1 cellular context compared by ENCODE assay signal in the genomic region with DNA sequence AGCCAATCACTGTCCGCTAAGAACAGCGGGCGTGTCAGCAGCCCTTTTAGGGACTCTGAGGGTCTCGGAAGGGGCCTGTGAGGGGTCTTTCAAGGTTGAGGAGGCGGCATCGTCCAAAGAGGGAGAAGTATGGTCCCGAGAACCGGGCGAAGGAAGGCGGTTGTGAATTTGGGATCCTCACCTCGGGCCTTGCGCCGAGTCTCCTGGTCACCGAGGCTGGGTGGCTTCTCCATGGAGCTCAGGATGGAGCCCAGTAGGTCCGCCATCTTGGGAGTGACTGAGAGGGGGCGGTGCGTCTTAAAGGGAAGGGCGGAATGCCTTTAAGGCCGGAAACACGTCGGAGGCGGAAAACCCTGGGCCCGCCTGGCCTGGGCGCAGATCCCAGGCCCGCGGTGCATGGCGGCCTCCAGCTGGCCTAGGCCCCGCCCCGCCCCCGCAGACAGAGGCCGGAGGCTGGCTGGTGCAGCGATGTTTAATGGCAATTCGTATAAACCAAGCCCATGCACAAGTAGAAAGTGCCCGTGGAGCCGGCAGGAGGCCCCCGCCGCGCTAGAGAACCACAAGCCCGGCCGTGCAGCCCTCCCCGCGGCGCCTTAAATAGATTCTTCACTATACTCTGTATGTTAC.
A peak's percentile ranks its signal among the peaks of the same experiment; 100 is the strongest.
TF ChIP-seq lines count a peak whose summit lies in the region.

Gene SPAG7, minus strand, starts transcription at position 279 of the 627 bp plus-strand sequence. Its CDS starts 13 bp downstream, at position 266.

TF ChIP-seq in K562, 482 proteins besides CTCF, POLR2A, EP300 and RAD21 (continued from another document and continues in another):
- no peak for TF ChIP-seq BHLHE40 (IDR thresholded peaks at IDR 0.05; ENCODE audit: low read length)
- TF ChIP-seq, protein P1, sequence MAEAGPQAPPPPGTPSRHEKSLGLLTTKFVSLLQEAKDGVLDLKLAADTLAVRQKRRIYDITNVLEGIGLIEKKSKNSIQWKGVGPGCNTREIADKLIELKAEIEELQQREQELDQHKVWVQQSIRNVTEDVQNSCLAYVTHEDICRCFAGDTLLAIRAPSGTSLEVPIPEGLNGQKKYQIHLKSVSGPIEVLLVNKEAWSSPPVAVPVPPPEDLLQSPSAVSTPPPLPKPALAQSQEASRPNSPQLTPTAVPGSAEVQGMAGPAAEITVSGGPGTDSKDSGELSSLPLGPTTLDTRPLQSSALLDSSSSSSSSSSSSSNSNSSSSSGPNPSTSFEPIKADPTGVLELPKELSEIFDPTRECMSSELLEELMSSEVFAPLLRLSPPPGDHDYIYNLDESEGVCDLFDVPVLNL (CRISPR knock-in tag; IDR thresholded peaks at IDR 0.05; ENCODE audit: low read depth): no peak
- TF ChIP-seq HDAC2 (IDR thresholded peaks at IDR 0.05): no peak
- 0 out of 2 replicates have a peak, but pooled peaks have one; percentile 22 for TF ChIP-seq AFF4 (CRISPR knock-in tag; IDR thresholded peaks at IDR 0.05)
- no peak for TF ChIP-seq FOXA1 (IDR thresholded peaks at IDR 0.05; ENCODE audit: borderline replicate concordance)
- no peak for TF ChIP-seq ZBTB34 (CRISPR knock-in tag; IDR thresholded peaks at IDR 0.05)
- no peak for TF ChIP-seq STAT5A (IDR thresholded peaks at IDR 0.05; ENCODE audit: borderline replicate concordance, low read length)
- TF ChIP-seq SFPQ (IDR thresholded peaks at IDR 0.05; ENCODE audit: low read depth, low read length): no peak
- no peak for TF ChIP-seq MAFF (IDR thresholded peaks at IDR 0.05; ENCODE audit: low read length)
- no peak for TF ChIP-seq ZFP1 (CRISPR knock-in tag; IDR thresholded peaks at IDR 0.05)
- no peak for TF ChIP-seq PHTF2 (CRISPR knock-in tag; IDR thresholded peaks at IDR 0.05)
- peak; percentile 61 to 89; a peak in 3 of 4 replicates for TF ChIP-seq SIN3A (IDR thresholded peaks at IDR 0.05; ENCODE audit: borderline replicate concordance in 2 of 2, control insufficient read depth in 1 of 2, low read depth in 2 of 2, low read length in 2 of 2)
- TF ChIP-seq GATAD2B (IDR thresholded peaks at IDR 0.05; ENCODE audit: borderline replicate concordance): no peak
- no peak for TF ChIP-seq ZFP30 (CRISPR knock-in tag; IDR thresholded peaks at IDR 0.05; ENCODE audit: borderline replicate concordance)
- no peak for TF ChIP-seq CC2D1A (IDR thresholded peaks at IDR 0.05)
- no peak for TF ChIP-seq CHD2 (IDR thresholded peaks at IDR 0.05; ENCODE audit: low read depth, low read length)
- no peak for TF ChIP-seq HES1 (IDR thresholded peaks at IDR 0.05; ENCODE audit: low read depth)
- no peak for TF ChIP-seq ZFPM2 (CRISPR knock-in tag; IDR thresholded peaks at IDR 0.05)
- TF ChIP-seq NBN (IDR thresholded peaks at IDR 0.05; ENCODE audit: low read depth): peak; percentile 44; the same call in 1 of the 2 replicates
- TF ChIP-seq CREB3 (tag; conservative IDR thresholded peaks at IDR 0.05; ENCODE audit: low read depth): no peak
- TF ChIP-seq JUND (IDR thresholded peaks at IDR 0.05; ENCODE audit: borderline replicate concordance, low read depth, low read length): no peak
- TF ChIP-seq JUND (tag; IDR thresholded peaks at IDR 0.05; ENCODE audit: borderline replicate concordance, low read depth, low read length): peak; percentile 23; the same call in 1 of the 3 replicates
- TF ChIP-seq, protein P2, sequence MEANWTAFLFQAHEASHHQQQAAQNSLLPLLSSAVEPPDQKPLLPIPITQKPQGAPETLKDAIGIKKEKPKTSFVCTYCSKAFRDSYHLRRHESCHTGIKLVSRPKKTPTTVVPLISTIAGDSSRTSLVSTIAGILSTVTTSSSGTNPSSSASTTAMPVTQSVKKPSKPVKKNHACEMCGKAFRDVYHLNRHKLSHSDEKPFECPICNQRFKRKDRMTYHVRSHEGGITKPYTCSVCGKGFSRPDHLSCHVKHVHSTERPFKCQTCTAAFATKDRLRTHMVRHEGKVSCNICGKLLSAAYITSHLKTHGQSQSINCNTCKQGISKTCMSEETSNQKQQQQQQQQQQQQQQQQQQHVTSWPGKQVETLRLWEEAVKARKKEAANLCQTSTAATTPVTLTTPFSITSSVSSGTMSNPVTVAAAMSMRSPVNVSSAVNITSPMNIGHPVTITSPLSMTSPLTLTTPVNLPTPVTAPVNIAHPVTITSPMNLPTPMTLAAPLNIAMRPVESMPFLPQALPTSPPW (CRISPR knock-in tag; IDR thresholded peaks at IDR 0.05): peak; percentile 68
- no peak for TF ChIP-seq XRCC3 (IDR thresholded peaks at IDR 0.05)
- no peak for TF ChIP-seq ZNF253 (CRISPR knock-in tag; conservative IDR thresholded peaks at IDR 0.05)
- TF ChIP-seq, protein P3, sequence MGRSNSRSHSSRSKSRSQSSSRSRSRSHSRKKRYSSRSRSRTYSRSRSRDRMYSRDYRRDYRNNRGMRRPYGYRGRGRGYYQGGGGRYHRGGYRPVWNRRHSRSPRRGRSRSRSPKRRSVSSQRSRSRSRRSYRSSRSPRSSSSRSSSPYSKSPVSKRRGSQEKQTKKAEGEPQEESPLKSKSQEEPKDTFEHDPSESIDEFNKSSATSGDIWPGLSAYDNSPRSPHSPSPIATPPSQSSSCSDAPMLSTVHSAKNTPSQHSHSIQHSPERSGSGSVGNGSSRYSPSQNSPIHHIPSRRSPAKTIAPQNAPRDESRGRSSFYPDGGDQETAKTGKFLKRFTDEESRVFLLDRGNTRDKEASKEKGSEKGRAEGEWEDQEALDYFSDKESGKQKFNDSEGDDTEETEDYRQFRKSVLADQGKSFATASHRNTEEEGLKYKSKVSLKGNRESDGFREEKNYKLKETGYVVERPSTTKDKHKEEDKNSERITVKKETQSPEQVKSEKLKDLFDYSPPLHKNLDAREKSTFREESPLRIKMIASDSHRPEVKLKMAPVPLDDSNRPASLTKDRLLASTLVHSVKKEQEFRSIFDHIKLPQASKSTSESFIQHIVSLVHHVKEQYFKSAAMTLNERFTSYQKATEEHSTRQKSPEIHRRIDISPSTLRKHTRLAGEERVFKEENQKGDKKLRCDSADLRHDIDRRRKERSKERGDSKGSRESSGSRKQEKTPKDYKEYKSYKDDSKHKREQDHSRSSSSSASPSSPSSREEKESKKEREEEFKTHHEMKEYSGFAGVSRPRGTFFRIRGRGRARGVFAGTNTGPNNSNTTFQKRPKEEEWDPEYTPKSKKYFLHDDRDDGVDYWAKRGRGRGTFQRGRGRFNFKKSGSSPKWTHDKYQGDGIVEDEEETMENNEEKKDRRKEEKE (IDR thresholded peaks at IDR 0.05; ENCODE audit: borderline replicate concordance in 1 of 2, control insufficient read depth in 1 of 2, low read depth in 2 of 2, low read length in 1 of 2): no peak
- no peak for TF ChIP-seq ZKSCAN3 (CRISPR knock-in tag; IDR thresholded peaks at IDR 0.05)
- TF ChIP-seq ATF7 (IDR thresholded peaks at IDR 0.05): 0 out of 2 replicates have a peak, but pooled peaks have one; percentile 62
- no peak for TF ChIP-seq RERE (CRISPR knock-in tag; IDR thresholded peaks at IDR 0.05; ENCODE audit: borderline replicate concordance)
- no peak; the same call in 1 of the 2 replicates for TF ChIP-seq FOXP1 (CRISPR knock-in tag; IDR thresholded peaks at IDR 0.05)
- TF ChIP-seq ZNF586 (CRISPR knock-in tag; conservative IDR thresholded peaks at IDR 0.05): no peak
- TF ChIP-seq ZZZ3 (IDR thresholded peaks at IDR 0.05): no peak
- no peak for TF ChIP-seq ZNF232 (CRISPR knock-in tag; IDR thresholded peaks at IDR 0.05)
- TF ChIP-seq RB1 (IDR thresholded peaks at IDR 0.05; ENCODE audit: low read depth): 0 out of 2 replicates have a peak, but pooled peaks have one; percentile 47
- TF ChIP-seq RBM22 (IDR thresholded peaks at IDR 0.05; ENCODE audit: low read depth, low read length, poor library complexity, severe bottlenecking): peak; percentile 53
